ENCODE assay signal across 7 cellular contexts in the genomic region with DNA sequence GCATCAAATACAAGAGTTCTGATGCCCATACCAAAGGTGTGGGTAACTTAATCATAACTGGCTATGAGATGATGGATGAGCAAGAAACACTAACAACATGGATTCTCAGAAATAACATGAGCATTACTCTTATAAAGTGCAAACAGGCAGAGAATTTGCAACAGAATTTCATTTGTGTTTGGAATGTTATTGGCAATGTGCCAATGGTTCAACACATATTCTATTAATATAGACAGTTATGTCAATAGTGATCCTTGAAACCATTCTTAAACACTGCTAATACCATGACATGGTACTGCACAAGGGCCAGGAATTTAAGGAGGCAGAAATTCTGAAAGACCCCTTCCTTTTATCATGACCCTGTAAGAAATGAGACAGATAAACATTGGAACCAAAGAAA.
"Had no signal": no experiment of that assay in that cellular context is flagged by ENCODE, and none has a peak within 500 bp of the region (broad histone marks: within the 10 kb centered on the region; RNA-seq: fewer than 3 reads in every experiment).

No MANE protein-coding gene starts in this region.

- H3K4me2 ChIP-seq: GM23338 had no signal

- H3K4me3 ChIP-seq: GM23338 had no signal

- DNase-seq: H9, HCEC 1CT, KG1 had no signal

- FAIRE-seq: H1, H54, HTR-8/SVneo had no signal

- H2AFZ ChIP-seq: GM23338 had no signal

- ATAC-seq: GM23338 had no signal
